Comparison of ENCODE assay signal across 1 cellular context in genomic region chr19:48513289-48514122, GRCh38.
TF ChIP-seq lines count a peak whose summit lies in the region.

No MANE protein-coding gene starts in this region.

TF ChIP-seq in HepG2, 621 proteins besides CTCF, POLR2A, EP300 and RAD21 (continued from another document and continues in another):
- TF ChIP-seq RFX1 (IDR thresholded peaks at IDR 0.05) (no peak), RARG (CRISPR knock-in tag; IDR thresholded peaks at IDR 0.05; ENCODE audit: low read depth) (no peak), FOXK1 (CRISPR knock-in tag; IDR thresholded peaks at IDR 0.05; ENCODE audit: borderline replicate concordance, low read depth) (no peak), ISX (CRISPR knock-in tag; conservative IDR thresholded peaks at IDR 0.05) (no peak), ISL2 (CRISPR knock-in tag; IDR thresholded peaks at IDR 0.05) (no peak), ZNF605 (CRISPR knock-in tag; IDR thresholded peaks at IDR 0.05) (0 out of 2 replicates have a peak, but pooled peaks have one; percentile 20), ZNF552 (CRISPR knock-in tag; IDR thresholded peaks at IDR 0.05; ENCODE audit: borderline replicate concordance) (no peak), JUND (CRISPR knock-in tag; IDR thresholded peaks at IDR 0.05) (0 out of 2 replicates have a peak, but pooled peaks have one; percentile 12), ZGPAT (CRISPR knock-in tag; IDR thresholded peaks at IDR 0.05) (peak; percentile 70), ZNF350 (CRISPR knock-in tag; IDR thresholded peaks at IDR 0.05; ENCODE audit: borderline replicate concordance, low read depth) (0 out of 2 replicates have a peak, but pooled peaks have one; percentile 43), MTF2 (CRISPR knock-in tag; IDR thresholded peaks at IDR 0.05; ENCODE audit: borderline replicate concordance) (no peak), EED (CRISPR knock-in tag; IDR thresholded peaks at IDR 0.05) (no peak), HOXA3 (CRISPR knock-in tag; IDR thresholded peaks at IDR 0.05) (no peak; the same call in 1 of the 2 replicates), FOXC1 (CRISPR knock-in tag; IDR thresholded peaks at IDR 0.05; ENCODE audit: borderline replicate concordance) (no peak), ZFX (CRISPR knock-in tag; IDR thresholded peaks at IDR 0.05; ENCODE audit: low read depth) (peak; percentile 72), ZNF460 (CRISPR knock-in tag; IDR thresholded peaks at IDR 0.05; ENCODE audit: borderline replicate concordance) (no peak), PRDM10 (CRISPR knock-in tag; IDR thresholded peaks at IDR 0.05; ENCODE audit: low read depth) (0 out of 2 replicates have a peak, but pooled peaks have one; percentile 13), ZNF773 (CRISPR knock-in tag; IDR thresholded peaks at IDR 0.05; ENCODE audit: borderline replicate concordance) (no peak), ZBED4 (CRISPR knock-in tag; IDR thresholded peaks at IDR 0.05; ENCODE audit: borderline replicate concordance) (no peak), ZNF367 (CRISPR knock-in tag; IDR thresholded peaks at IDR 0.05; ENCODE audit: borderline replicate concordance) (no peak), ZNF597 (CRISPR knock-in tag; IDR thresholded peaks at IDR 0.05) (no peak), ZNF230 (CRISPR knock-in tag; IDR thresholded peaks at IDR 0.05) (no peak), ZNF574 (CRISPR knock-in tag; IDR thresholded peaks at IDR 0.05) (peak; percentile 78), SALL1 (CRISPR knock-in tag; IDR thresholded peaks at IDR 0.05) (peak; percentile 5; the same call in 1 of the 2 replicates), ELF1 (CRISPR knock-in tag; IDR thresholded peaks at IDR 0.05) (peak; percentile 60), BRD4 (CRISPR knock-in tag; IDR thresholded peaks at IDR 0.05) (no peak), NFATC3 (CRISPR knock-in tag; IDR thresholded peaks at IDR 0.05) (no peak), ZNF770 (CRISPR knock-in tag; IDR thresholded peaks at IDR 0.05) (0 out of 2 replicates have a peak, but pooled peaks have one; percentile 15), NCOR1 (IDR thresholded peaks at IDR 0.05; ENCODE audit: borderline replicate concordance, low read length) (no peak), SNAI1 (CRISPR knock-in tag; IDR thresholded peaks at IDR 0.05; ENCODE audit: borderline replicate concordance) (no peak), HNRNPUL1 (IDR thresholded peaks at IDR 0.05; ENCODE audit: low read depth, low read length) (no peak), ZNF607 (CRISPR knock-in tag; IDR thresholded peaks at IDR 0.05; ENCODE audit: borderline replicate concordance) (0 out of 2 replicates have a peak, but pooled peaks have one; percentile 24), ZNF414 (CRISPR knock-in tag; IDR thresholded peaks at IDR 0.05) (no peak), SIN3A (IDR thresholded peaks at IDR 0.05; ENCODE audit: borderline replicate concordance, low read depth, low read length) (no peak), DMAP1 (CRISPR knock-in tag; IDR thresholded peaks at IDR 0.05) (peak; percentile 46; the same call in 1 of the 2 replicates), DNMT1 (CRISPR knock-in tag; IDR thresholded peaks at IDR 0.05) (no peak), FOXM1 (CRISPR knock-in tag; IDR thresholded peaks at IDR 0.05) (no peak), ZNF34 (CRISPR knock-in tag; IDR thresholded peaks at IDR 0.05; ENCODE audit: borderline replicate concordance) (no peak), HHEX (CRISPR knock-in tag; IDR thresholded peaks at IDR 0.05) (no peak), ZNF615 (CRISPR knock-in tag; IDR thresholded peaks at IDR 0.05; ENCODE audit: borderline replicate concordance) (no peak), SIN3B (IDR thresholded peaks at IDR 0.05; ENCODE audit: low read length) (no peak), KAT7 (CRISPR knock-in tag; IDR thresholded peaks at IDR 0.05; ENCODE audit: borderline replicate concordance) (no peak), ZSCAN29 (CRISPR knock-in tag; conservative IDR thresholded peaks at IDR 0.05) (no peak), ZMYM3 (CRISPR knock-in tag; IDR thresholded peaks at IDR 0.05) (peak; percentile 91), UBTF (CRISPR knock-in tag; IDR thresholded peaks at IDR 0.05) (peak; percentile 44; the same call in 1 of the 2 replicates), ZNF441 (CRISPR knock-in tag; IDR thresholded peaks at IDR 0.05; ENCODE audit: borderline replicate concordance) (no peak)
